In genomic region chr12:12502813-12503146, GRCh38 we compare ENCODE assay signal across 1 cellular context.
TF ChIP-seq lines count a peak whose summit lies in the region.

No MANE protein-coding gene starts in this region.

TF ChIP-seq in HepG2, 621 proteins besides CTCF, POLR2A, EP300 and RAD21:
- TF ChIP-seq DMAP1 (CRISPR knock-in tag; IDR thresholded peaks at IDR 0.05) (no peak), ZBTB37 (CRISPR knock-in tag; IDR thresholded peaks at IDR 0.05) (no peak), RELA (CRISPR knock-in tag; IDR thresholded peaks at IDR 0.05) (no peak), RFXANK (CRISPR knock-in tag; IDR thresholded peaks at IDR 0.05) (no peak), ZNF570 (CRISPR knock-in tag; IDR thresholded peaks at IDR 0.05; ENCODE audit: borderline replicate concordance) (no peak), ZNF549 (CRISPR knock-in tag; IDR thresholded peaks at IDR 0.05) (no peak), NFIB (CRISPR knock-in tag; IDR thresholded peaks at IDR 0.05; ENCODE audit: borderline replicate concordance) (no peak), SNAPC5 (CRISPR knock-in tag; IDR thresholded peaks at IDR 0.05; ENCODE audit: borderline replicate concordance) (no peak), ZNF430 (CRISPR knock-in tag; IDR thresholded peaks at IDR 0.05) (no peak), ZNF101 (CRISPR knock-in tag; IDR thresholded peaks at IDR 0.05; ENCODE audit: borderline replicate concordance, low read depth) (no peak), ZNF10 (CRISPR knock-in tag; IDR thresholded peaks at IDR 0.05; ENCODE audit: borderline replicate concordance, low read depth) (no peak), ZEB1 (IDR thresholded peaks at IDR 0.05; ENCODE audit: insufficient replicate concordance, low read depth) (no peak), ZNF335 (CRISPR knock-in tag; IDR thresholded peaks at IDR 0.05) (no peak), ZNF672 (CRISPR knock-in tag; IDR thresholded peaks at IDR 0.05) (no peak), ZNF747 (CRISPR knock-in tag; IDR thresholded peaks at IDR 0.05; ENCODE audit: borderline replicate concordance) (no peak), REPIN1 (CRISPR knock-in tag; IDR thresholded peaks at IDR 0.05; ENCODE audit: borderline replicate concordance, low read depth) (no peak), FOXA1 (IDR thresholded peaks at IDR 0.05) (no peak), FOXA1 (CRISPR knock-in tag; IDR thresholded peaks at IDR 0.05) (no peak), SP140L (CRISPR knock-in tag; IDR thresholded peaks at IDR 0.05; ENCODE audit: borderline replicate concordance) (no peak), PRMT3 (CRISPR knock-in tag; IDR thresholded peaks at IDR 0.05; ENCODE audit: borderline replicate concordance, low read depth) (no peak)
